Comparison of ENCODE assay signal across 8 cellular contexts in the genomic region with DNA sequence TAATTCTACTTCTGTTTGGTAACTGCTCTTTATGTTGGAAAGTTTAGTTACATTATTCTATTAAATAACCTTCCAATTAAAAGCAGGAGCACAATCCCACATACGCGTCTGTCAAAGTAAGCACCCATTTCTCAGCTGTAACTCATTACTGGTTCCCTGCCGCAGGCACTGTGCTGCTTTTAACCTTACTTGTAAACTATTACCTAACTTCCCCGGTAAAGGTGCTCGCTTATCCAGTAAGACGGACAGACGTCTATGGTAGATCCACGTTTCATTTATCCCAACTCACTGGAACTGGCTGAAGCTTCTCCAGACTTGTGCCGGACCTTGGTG. TPM values are rescaled to one million over a fixed set of nuclear protein-coding genes. Genes with fewer than 3 reads are reported as not detected.
A peak's percentile ranks its signal among the peaks of the same experiment; 100 is the strongest.
DNase-seq lines count a peak whose midpoint lies in the region; ATAC-seq and TF ChIP-seq lines count a peak whose summit lies in the region.

No MANE protein-coding gene starts in this region.

- TF ChIP-seq POLR2A in thyroid gland (IDR thresholded peaks at IDR 0.05) = no peak

- no peak overlapping the region for H3K27ac ChIP-seq in thyroid gland

- WGBS in thyroid gland, 2 donors = 6 to 9% methylated on average over 8 to 9 of the region's 9 CpGs

- H3K27me3 ChIP-seq in kidney epithelial cell (ENCODE audit: control insufficient read depth, insufficient read depth, low read length) (no peaks in the 10 kb centered on the region), thyroid gland (no peaks in the 10 kb centered on the region)

- no peaks in the 10 kb centered on the region for H3K27me3 Mint-ChIP-seq in activated T-cell treated with anti-CD3 and anti-CD28 coated beads, Interleukin-2, amount 50 U/mL, for 4 hours (ENCODE audit: low read depth)

- H3K9me3 ChIP-seq in thyroid gland = no peaks in the 10 kb centered on the region

- no peaks in the 10 kb centered on the region for H3K36me3 ChIP-seq in kidney epithelial cell (ENCODE audit: control insufficient read depth, insufficient read depth, low read length)
- H3K36me3 ChIP-seq in thyroid gland = no peaks in the 10 kb centered on the region

- H3K4me1 Mint-ChIP-seq in activated T-cell treated with anti-CD3 and anti-CD28 coated beads, Interleukin-2, amount 50 U/mL, for 4 hours (ENCODE audit: low read depth) = peaks cover 36% of the 10 kb centered on the region

- ATAC-seq in activated T-cell treated with anti-CD3 and anti-CD28 coated beads, Interleukin-2, amount 50 U/mL, for 4 hours = peak; percentile 15 to 16
- ATAC-seq in HG03103 (IDR thresholded peaks at IDR 0.05; ENCODE audit: low read depth, unreplicated experiment) = peak; percentile 1
- ATAC-seq in activated naive CD4-positive, alpha-beta T cell treated with anti-CD3 and anti-CD28 coated beads, Interleukin-2, amount 50 U/mL, for 72 hours = peak; percentile 13 to 15

- peak overlapping the region; percentile 90 to 95 for H3K27ac Mint-ChIP-seq in activated naive CD4-positive, alpha-beta T cell treated with anti-CD3 and anti-CD28 coated beads, Interleukin-2, amount 50 U/mL, for 72 hours

- H3K4me1 ChIP-seq in thyroid gland = peaks cover 0 to 9% of the 10 kb centered on the region in 2 donors

- no peaks in the 10 kb centered on the region for H3K9me3 Mint-ChIP-seq in activated T-cell treated with anti-CD3 and anti-CD28 coated beads, Interleukin-2, amount 50 U/mL, for 4 hours
- no peaks in the 10 kb centered on the region for H3K9me3 Mint-ChIP-seq in activated naive CD4-positive, alpha-beta T cell treated with anti-CD3 and anti-CD28 coated beads, Interleukin-2, amount 50 U/mL, for 72 hours

- no peaks in the 10 kb centered on the region for H3K36me3 Mint-ChIP-seq in activated T-cell treated with anti-CD3 and anti-CD28 coated beads, Interleukin-2, amount 50 U/mL, for 4 hours (ENCODE audit: insufficient read depth)
- peaks cover 4 to 6% of the 10 kb centered on the region in 2 donors for H3K36me3 Mint-ChIP-seq in activated naive CD4-positive, alpha-beta T cell treated with anti-CD3 and anti-CD28 coated beads, Interleukin-2, amount 50 U/mL, for 72 hours

- intact Hi-C loops in thyroid gland (cut with DNase I) = no loop called here

- peak overlapping the region; percentile 63 for H3K4me3 ChIP-seq in kidney epithelial cell (ENCODE audit: low read depth, low read length)
- peak overlapping the region; percentile 1 to 64 (median 38) for H3K4me3 ChIP-seq in thyroid gland (replicated peaks in 1 of 3)

- DNase-seq in activated T-cell treated with anti-CD3 and anti-CD28 coated beads, Interleukin-2, amount 50 U/mL, for 4 hours = no peak
- no peak for DNase-seq in activated T-cell treated with anti-CD3 and anti-CD28 coated beads, Interleukin-2, amount 50 U/mL, for 48 hours
- no peak for DNase-seq in activated naive CD4-positive, alpha-beta T cell treated with anti-CD3 and anti-CD28 coated beads, Interleukin-2, amount 50 U/mL, for 72 hours (ENCODE audit: low spot score in 2 of 2)
- DNase-seq in kidney epithelial cell (ENCODE audit: low read depth) (no peak), thyroid gland (no peak), DMS153 treated with DMSO at 0.1 percent for 48 hours (lab: John Stamatoyannopoulos, UW; ENCODE audit: unreplicated experiment) (no peak), AG08395 (ENCODE audit: low spot score) (no peak)

- TF ChIP-seq CTCF in kidney epithelial cell (IDR thresholded peaks at IDR 0.05; ENCODE audit: insufficient read depth, low read length, poor library complexity, severe bottlenecking) (no peak), thyroid gland (IDR thresholded peaks at IDR 0.05) (no peak)

- peak overlapping the region; percentile 97 for H3K4me3 Mint-ChIP-seq in activated T-cell treated with anti-CD3 and anti-CD28 coated beads, Interleukin-2, amount 50 U/mL, for 4 hours

RNA-seq across cellular contexts. Expression of a gene that starts 0.5 kb away (rescaled TPM):
- total RNA-seq in activated T-cell treated with anti-CD3 and anti-CD28 coated beads, Interleukin-2, amount 50 U/mL, for 4 hours = 1 to 10 TPM; 7.8 to 9.0 (median 8.5) TPM
- total RNA-seq in activated naive CD4-positive, alpha-beta T cell treated with anti-CD3 and anti-CD28 coated beads, Interleukin-2, amount 50 U/mL, for 72 hours = 10 to 100 TPM in 1 of 2 donors, 1 to 10 TPM in 1; 6.3 to 12.5 TPM
- total RNA-seq in kidney epithelial cell = 9.8 and 10.4 TPM in 2 replicates
- total RNA-seq in thyroid gland = 10 to 100 TPM; 16.2 to 26.3 (median 20.5) TPM

RNA-seq across cellular contexts. Expression of a gene that starts 41.5 kb away (rescaled TPM):
- not detected for total RNA-seq in activated T-cell treated with anti-CD3 and anti-CD28 coated beads, Interleukin-2, amount 50 U/mL, for 4 hours
- total RNA-seq in activated naive CD4-positive, alpha-beta T cell treated with anti-CD3 and anti-CD28 coated beads, Interleukin-2, amount 50 U/mL, for 72 hours = under 1 TPM; 0.21 to 0.66 TPM
- 4.9 and 6.6 TPM in 2 replicates for total RNA-seq in kidney epithelial cell
- total RNA-seq in thyroid gland = 100 to 1,000 TPM in 1 of 4 donors, 10 to 100 TPM in 3; 47.7 to 103 (median 57.9) TPM
